Comparison of ENCODE assay signal across 17 cellular contexts in the genomic region with DNA sequence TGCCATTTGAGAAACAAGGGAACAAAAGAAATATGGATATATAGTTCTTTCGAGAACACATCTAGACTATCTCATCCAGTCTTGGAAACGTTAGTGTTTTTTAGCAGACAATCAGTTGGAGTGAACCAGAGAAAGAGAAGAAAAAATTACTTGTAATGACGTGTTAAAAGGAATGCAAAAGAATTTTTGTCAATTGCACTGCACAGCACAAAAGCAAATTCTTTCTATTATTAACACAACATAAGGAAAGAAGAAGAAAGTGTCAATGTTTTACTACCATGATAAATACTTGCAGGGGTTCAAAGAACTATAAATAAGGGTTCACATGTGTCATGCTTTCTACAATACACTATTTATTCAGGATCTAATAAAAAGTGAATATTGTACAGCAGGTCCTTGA. TPM values are rescaled to one million over a fixed set of nuclear protein-coding genes. Genes with fewer than 3 reads are reported as not detected.
DNase-seq lines count a peak whose midpoint lies in the region; ATAC-seq and TF ChIP-seq lines count a peak whose summit lies in the region.
"Had no signal": no experiment of that assay in that cellular context is flagged by ENCODE, and none has a peak within 500 bp of the region (broad histone marks: within the 10 kb centered on the region; RNA-seq: fewer than 3 reads in every experiment).

No MANE protein-coding gene starts in this region.

- no peak overlapping the region for H3K23ac ChIP-seq in IMR-90 (ENCODE audit: low read depth, low read length)

- H3K14ac ChIP-seq in IMR-90 (replicated peaks; ENCODE audit: low read depth, low read length), result no peak overlapping the region

- H2AK5ac ChIP-seq in IMR-90 (ENCODE audit: low read depth, low read length), result peak overlapping the region; percentile 32; the same call in 1 of the 2 replicates

- TF ChIP-seq CTCF in IMR-90 (conservative IDR thresholded peaks at IDR 0.05; ENCODE audit: low read depth, low read length), result no peak
- no peak for TF ChIP-seq CTCF in choroid plexus epithelial cell (conservative IDR thresholded peaks at IDR 0.05; ENCODE audit: low read depth, low read length)
- no peak for TF ChIP-seq CTCF in neural progenitor cell (IDR thresholded peaks at IDR 0.05)
- no peak for TF ChIP-seq CTCF in chondrocyte (IDR thresholded peaks at IDR 0.05)

- peaks cover 2% of the 10 kb centered on the region; the same call in 1 of the 2 replicates for H3K9me1 ChIP-seq in IMR-90 (ENCODE audit: insufficient read depth, low read length)

- H3K36me3 Mint-ChIP-seq in neural progenitor cell (no peaks in the 10 kb centered on the region), chondrocyte (ENCODE audit: low read depth) (no peaks in the 10 kb centered on the region)

- H3K4me3 ChIP-seq in IMR-90 (ENCODE audit: insufficient read depth, low read depth, low read length) (no peak overlapping the region), choroid plexus epithelial cell (ENCODE audit: low read depth, low read length) (no peak overlapping the region), neural progenitor cell (no peak overlapping the region)
- H3K4me3 ChIP-seq: BLaER1 treated with 17β-estradiol and CSF1 and Interleukin-3, amounts not matched to agents 10 nM and 100 nM; SJSA1 had no signal

- H3K4me1 Mint-ChIP-seq in neural progenitor cell, result peaks cover 45% of the 10 kb centered on the region
- H3K4me1 Mint-ChIP-seq in chondrocyte (ENCODE audit: low read depth), result peaks cover 67% of the 10 kb centered on the region

- peak overlapping the region; percentile 28; the same call in 1 of the 2 replicates for H3K4ac ChIP-seq in IMR-90 (ENCODE audit: low read depth, low read length)

- H3K27ac ChIP-seq in IMR-90 (ENCODE audit: insufficient read depth, low read length) (no peak overlapping the region), neural progenitor cell (no peak overlapping the region)
- H3K27ac ChIP-seq: BLaER1 treated with 17β-estradiol and CSF1 and Interleukin-3, amounts not matched to agents 10 nM and 100 nM; SJSA1 had no signal

- H3K27me3 Mint-ChIP-seq in neural progenitor cell (ENCODE audit: insufficient read depth, low read depth) (no peaks in the 10 kb centered on the region), chondrocyte (ENCODE audit: low read depth) (no peaks in the 10 kb centered on the region)

- H3K9me3 Mint-ChIP-seq in neural progenitor cell, result no peaks in the 10 kb centered on the region
- H3K9me3 Mint-ChIP-seq in chondrocyte (ENCODE audit: low read depth), result no peaks in the 10 kb centered on the region

- TF ChIP-seq RAD21 in IMR-90 (IDR thresholded peaks at IDR 0.05; ENCODE audit: low read length), result no peak

- no peak overlapping the region for H3K4me3 Mint-ChIP-seq in neural progenitor cell
- no peak overlapping the region for H3K4me3 Mint-ChIP-seq in chondrocyte (ENCODE audit: unreplicated experiment)

- H3K9me3 ChIP-seq in IMR-90 (ENCODE audit: control insufficient read depth, insufficient read depth, low read length) (no peaks in the 10 kb centered on the region), neural progenitor cell (ENCODE audit: low read depth) (no peaks in the 10 kb centered on the region)
- H3K9me3 ChIP-seq: BLaER1 treated with 17β-estradiol and CSF1 and Interleukin-3, amounts not matched to agents 10 nM and 100 nM; SJSA1 had no signal

- H3K79me2 ChIP-seq in neural progenitor cell (ENCODE audit: low read depth), result no peaks in the 10 kb centered on the region

- no peak overlapping the region for H4K91ac ChIP-seq in IMR-90 (ENCODE audit: insufficient read depth, low read depth, low read length)

- H4K20me1 ChIP-seq in IMR-90 (ENCODE audit: insufficient read depth, low read length), result no peaks in the 10 kb centered on the region
- H4K20me1 ChIP-seq in neural progenitor cell (ENCODE audit: low read depth), result no peaks in the 10 kb centered on the region
- H4K20me1 ChIP-seq: BLaER1 treated with 17β-estradiol and CSF1 and Interleukin-3, amounts not matched to agents 10 nM and 100 nM had no signal

- H2AK9ac ChIP-seq in IMR-90 (replicated peaks; ENCODE audit: low read depth, low read length, poor library complexity), result no peak overlapping the region

- in situ Hi-C loops in IMR-90 (cut with MboI; ENCODE audit: low sequenced_read_pairs), result no loop called here

- H4K8ac ChIP-seq in IMR-90 (ENCODE audit: low read depth in 2 of 2, low read length in 2 of 2), result peak overlapping the region in 1 of 2 experiments; percentile 22; a peak in 1 of 4 replicates

- no peak for TF ChIP-seq POLR2A in IMR-90 (IDR thresholded peaks at IDR 0.05; ENCODE audit: low read depth, low read length)

- H3K4me2 ChIP-seq in IMR-90 (ENCODE audit: low read depth, low read length) (peak overlapping the region; percentile 29; the same call in 1 of the 2 replicates), neural progenitor cell (no peak overlapping the region)
- H3K4me2 ChIP-seq: BLaER1 treated with 17β-estradiol and CSF1 and Interleukin-3, amounts not matched to agents 10 nM and 100 nM had no signal

- H3K9ac ChIP-seq in IMR-90 (ENCODE audit: low read depth, low read length) (peak overlapping the region; percentile 46; the same call in 1 of the 2 replicates), neural progenitor cell (no peak overlapping the region)
- H3K9ac ChIP-seq: BLaER1 treated with 17β-estradiol and CSF1 and Interleukin-3, amounts not matched to agents 10 nM and 100 nM had no signal

- peak overlapping the region; percentile 27 for H3K27ac Mint-ChIP-seq in neural progenitor cell
- no peak overlapping the region for H3K27ac Mint-ChIP-seq in chondrocyte (ENCODE audit: unreplicated experiment)

- BruUV-seq in IMR-90 (replicated peaks; lab: Mats Ljungman, UMichigan), result no TSS peak

- no CpG with 5 or more reads among the region's 3 CpGs for WGBS in IMR-90 (ENCODE audit: extremely low coverage in 2 of 2, insufficient read length in 1 of 2), 2 experiments

- peaks cover 5% of the 10 kb centered on the region for H3F3A ChIP-seq in neural progenitor cell (ENCODE audit: low read depth)

- H2BK20ac ChIP-seq in IMR-90 (ENCODE audit: low read depth, low read length), result no peak overlapping the region

- H2BK5ac ChIP-seq in IMR-90 (ENCODE audit: low read depth, low read length, poor library complexity, severe bottlenecking), result no peak overlapping the region

- H3K4me1 ChIP-seq in IMR-90 (ENCODE audit: control insufficient read depth, insufficient read depth, low read length) (peaks cover 12% of the 10 kb centered on the region), neural progenitor cell (peaks cover 17% of the 10 kb centered on the region)

- H3K27me3 ChIP-seq in IMR-90 (ENCODE audit: control insufficient read depth, insufficient read depth, low read length), result no peaks in the 10 kb centered on the region
- H3K27me3 ChIP-seq in neural progenitor cell, result no peaks in the 10 kb centered on the region
- H3K27me3 ChIP-seq: BLaER1 treated with 17β-estradiol and CSF1 and Interleukin-3, amounts not matched to agents 10 nM and 100 nM; SJSA1 had no signal

- H3K18ac ChIP-seq in IMR-90 (ENCODE audit: low read depth, low read length), result no peak overlapping the region

- intact Hi-C loops in IMR-90 (cut with micrococcal nuclease), result no loop called here

- 0 out of 3 replicates have a peak overlapping the region, but pooled peaks have one; percentile 9 for H2BK15ac ChIP-seq in IMR-90 (ENCODE audit: low read depth, low read length)

- no peak for DNase-seq in IMR-90
- peak; percentile 20 for DNase-seq in choroid plexus epithelial cell (ENCODE audit: low read depth)
- DNase-seq in neural progenitor cell (ENCODE audit: low spot score), result no peak
- no peak for DNase-seq in medulla oblongata (ENCODE audit: extremely low spot score)
- no peak for DNase-seq in chondrocyte (ENCODE audit: low spot score)
- DNase-seq in activated effector memory CD4-positive, alpha-beta T cell treated with anti-CD3 and anti-CD28 coated beads, Interleukin-2, amount 50 U/mL, for 16 hours, result no peak
- DNase-seq: DMS 273 treated with DMSO at 0.1 percent for 48 hours; NCI-H146; NCI-H345; NCI-H69; NK-92 treated with Interleukin-12 subunit alpha and Interleukin-12 subunit beta, amount 100 ng/mL, for 24 hours had no signal

- no peak overlapping the region for H3K56ac ChIP-seq in IMR-90 (ENCODE audit: extremely low read depth, insufficient read depth, low read length)

- H3K79me1 ChIP-seq in IMR-90 (ENCODE audit: low read depth in 1 of 2, low read length in 2 of 2), result no peaks in the 10 kb centered on the region

- H3K36me3 ChIP-seq in IMR-90 (ENCODE audit: control insufficient read depth, insufficient read depth, low read length), result no peaks in the 10 kb centered on the region
- no peaks in the 10 kb centered on the region for H3K36me3 ChIP-seq in neural progenitor cell
- H3K36me3 ChIP-seq: BLaER1 treated with 17β-estradiol and CSF1 and Interleukin-3, amounts not matched to agents 10 nM and 100 nM; SJSA1 had no signal

- dilution Hi-C loops in IMR-90 (cut with HindIII; ENCODE audit: low sequenced_read_pairs, unreplicated experiment), result no loop called here

- H4K5ac ChIP-seq in IMR-90 (ENCODE audit: low read depth, low read length), result no peak overlapping the region

- 0 out of 2 replicates have a peak overlapping the region, but pooled peaks have one; percentile 16 for H2BK120ac ChIP-seq in IMR-90 (ENCODE audit: low read depth, low read length)

- POLR2A ChIA-PET in IMR-90 (lab: Charles Lee; ENCODE audit: unreplicated experiment), result no interaction called here

- CTCF ChIA-PET in IMR-90 (lab: Yijun Ruan, JAX), result no interaction called here

- H2AFZ ChIP-seq in IMR-90 (replicated peaks; ENCODE audit: low read length, poor library complexity), result peak overlapping the region; percentile 52
- H2AFZ ChIP-seq in neural progenitor cell (replicated peaks), result no peak overlapping the region

- no peak for ATAC-seq in IMR-90 (ENCODE audit: low read depth)
- ATAC-seq in GM19395 (IDR thresholded peaks at IDR 0.05; ENCODE audit: unreplicated experiment), result no peak
- ATAC-seq: HCT116 had no signal

TF ChIP-seq in IMR-90, 13 proteins besides CTCF, POLR2A, EP300 and RAD21 (continues in another document):
- no peak for TF ChIP-seq CEBPB (IDR thresholded peaks at IDR 0.05; ENCODE audit: low read depth, low read length)
- TF ChIP-seq SMC3 (IDR thresholded peaks at IDR 0.05; ENCODE audit: low read depth, low read length), result no peak
- no peak for TF ChIP-seq BHLHE40 (IDR thresholded peaks at IDR 0.05; ENCODE audit: low read depth, low read length)

RNA-seq across cellular contexts. Expression of gene GSG1, which starts 27.5 kb away (rescaled TPM):
- total RNA-seq in IMR-90 (2012; rRNA removed) (2.5 and 2.9 TPM in 2 replicates), neural progenitor cell (ENCODE audit: low replicate concordance) (not detected in 2 replicates), chondrocyte (0.36 to 0.38 TPM in 2 of 3 replicates, not detected in the other)
- 1.8 and 2.1 TPM in 2 replicates for polyA plus RNA-seq in IMR-90 (2012; rRNA removed)
- polyA plus RNA-seq in IMR-90 (2012; cell fraction: cytosol; rRNA removed), result 1.6 and 2.0 TPM in 2 replicates
- polyA plus RNA-seq in IMR-90 (2012; cell fraction: nucleus; rRNA removed; ENCODE audit: low replicate concordance), result 0.99 and 1.5 TPM in 2 replicates
- total RNA-seq: Daoy, HT1080 had no signal
